Comparison of ENCODE assay signal across 13 cellular contexts in the genomic region with DNA sequence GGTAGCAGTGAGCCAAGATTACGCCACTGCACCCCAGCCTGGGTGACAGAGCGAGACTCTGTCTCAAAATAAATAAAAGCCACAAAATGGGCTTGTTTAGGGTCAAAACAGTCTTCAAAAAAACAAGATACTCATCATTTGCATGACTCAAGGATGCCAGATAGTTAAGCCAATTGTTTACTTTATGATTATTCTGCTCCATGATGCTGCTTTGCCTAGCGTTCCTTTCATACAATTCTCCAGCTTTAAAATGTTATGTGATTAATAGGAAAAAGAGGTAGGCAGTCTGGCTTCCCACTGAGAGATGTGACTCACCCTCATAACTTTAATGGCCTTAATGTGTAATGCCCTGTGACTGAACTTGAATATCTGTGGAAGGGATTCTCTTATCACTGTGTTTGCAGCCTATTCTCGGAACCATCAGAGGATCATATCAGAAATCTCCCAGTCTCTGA.
DNase-seq lines count a peak whose midpoint lies in the region; ATAC-seq and TF ChIP-seq lines count a peak whose summit lies in the region.
"Had no signal": no experiment of that assay in that cellular context is flagged by ENCODE, and none has a peak within 500 bp of the region (broad histone marks: within the 10 kb centered on the region; RNA-seq: fewer than 3 reads in every experiment).

No MANE protein-coding gene starts in this region.

- H3K36me3 ChIP-seq in MG63 (no peaks in the 10 kb centered on the region), thyroid gland (no peaks in the 10 kb centered on the region)
- H3K36me3 ChIP-seq: lower lobe of right lung had no signal

- no peaks in the 10 kb centered on the region for H3K9me3 ChIP-seq in MG63
- no peaks in the 10 kb centered on the region for H3K9me3 ChIP-seq in thyroid gland
- H3K9me3 ChIP-seq: lower lobe of right lung had no signal

- H3K27me3 Mint-ChIP-seq in mesothelial cell of epicardium (ENCODE audit: low read depth): no peaks in the 10 kb centered on the region
- H3K27me3 Mint-ChIP-seq: activated CD4-positive, alpha-beta T cell treated with anti-CD3 and anti-CD28 coated beads for 36 hours had no signal

- WGBS in thyroid gland, 2 donors: 80 to 85% methylated on average over 4 of the region's 4 CpGs

- H3K9me3 Mint-ChIP-seq in mesothelial cell of epicardium: peaks cover 4% of the 10 kb centered on the region
- H3K9me3 Mint-ChIP-seq: activated T-helper 2 cell treated with anti-CD3 and anti-CD28 coated beads, Interferon-gamma antibody, Interleukin-2, Interleukin-4, amounts not matched to agents 10 μg/mL and 5 μg/mL and 100 μg/mL, durations not matched to agents 14 hours and 24 hours and 36 hours had no signal

- peaks cover 15 to 28% of the 10 kb centered on the region in 2 donors for H3K4me1 ChIP-seq in thyroid gland
- H3K4me1 ChIP-seq: lower lobe of right lung had no signal

- no peaks in the 10 kb centered on the region for H3K36me3 Mint-ChIP-seq in mesothelial cell of epicardium

- peak overlapping the region in 1 of 3 donors; percentile 14 for H3K27ac ChIP-seq in thyroid gland
- H3K27ac ChIP-seq: lower lobe of right lung had no signal

- H3K4me1 Mint-ChIP-seq in mesothelial cell of epicardium: peaks cover 60% of the 10 kb centered on the region
- H3K4me1 Mint-ChIP-seq: activated CD4-positive, alpha-beta T cell treated with anti-CD3 and anti-CD28 coated beads for 36 hours had no signal

- H3K27me3 ChIP-seq in MG63 (no peaks in the 10 kb centered on the region), thyroid gland (no peaks in the 10 kb centered on the region)

- H3K27ac Mint-ChIP-seq in mesothelial cell of epicardium: peak overlapping the region; percentile 89
- H3K27ac Mint-ChIP-seq: activated CD4-positive, alpha-beta T cell treated with anti-CD3 and anti-CD28 coated beads for 36 hours; activated T-helper 2 cell treated with anti-CD3 and anti-CD28 coated beads, Interferon-gamma antibody, Interleukin-2, Interleukin-4, amounts not matched to agents 10 μg/mL and 5 μg/mL and 100 μg/mL, durations not matched to agents 14 hours and 24 hours and 36 hours had no signal

- no peak for TF ChIP-seq POLR2A in thyroid gland (IDR thresholded peaks at IDR 0.05)

- H3K4me3 ChIP-seq in MG63 (no peak overlapping the region), thyroid gland (replicated peaks in 1 of 3) (no peak overlapping the region)
- H3K4me3 ChIP-seq: lower lobe of right lung had no signal

- ATAC-seq in GM18861 (IDR thresholded peaks at IDR 0.05; ENCODE audit: unreplicated experiment): no peak
- ATAC-seq: activated CD4-positive, alpha-beta T cell treated with anti-CD3 and anti-CD28 coated beads for 36 hours; lower lobe of right lung; Right ventricle myocardium inferior had no signal

- no peak overlapping the region for H3K4me3 Mint-ChIP-seq in mesothelial cell of epicardium
- H3K4me3 Mint-ChIP-seq: activated CD4-positive, alpha-beta T cell treated with anti-CD3 and anti-CD28 coated beads for 36 hours had no signal

- intact Hi-C loops in thyroid gland (cut with DNase I): no loop called here

- TF ChIP-seq CTCF in mesothelial cell of epicardium (IDR thresholded peaks at IDR 0.05; ENCODE audit: unreplicated experiment): no peak
- no peak for TF ChIP-seq CTCF in thyroid gland (IDR thresholded peaks at IDR 0.05)

- peak; percentile 89 for DNase-seq in Daoy (ENCODE audit: low read depth)
- peak; percentile 79 for DNase-seq in MG63
- DNase-seq in astrocyte of the hippocampus (ENCODE audit: low read depth, low spot score): peak; percentile 86
- no peak for DNase-seq in mesothelial cell of epicardium (ENCODE audit: low spot score in 2 of 2, unreplicated experiment in 2 of 2)
- no peak for DNase-seq in C1 segment of cervical spinal cord (lab: John Stamatoyannopoulos, UW)
- DNase-seq in retina: no peak
- no peak for DNase-seq in thyroid gland
- DNase-seq: activated CD4-positive, alpha-beta T cell treated with anti-CD3 and anti-CD28 coated beads for 36 hours; lower lobe of right lung; NCI-H1105 had no signal

Comparison
In these comparisons a context has a peak if more than half of its experiments do, and no peak if none do; other contexts are left out.
1. DNase-seq: peak in Daoy (single experiment), MG63 (single experiment) and astrocyte of the hippocampus (single experiment); none in mesothelial cell of epicardium (0 of 2), C1 segment of cervical spinal cord (0 of 14), retina (single experiment) and thyroid gland (0 of 2).